1 cellular context compared by ENCODE assay signal in genomic region chr1:27935721-27936120, GRCh38.
TF ChIP-seq lines count a peak whose summit lies in the region.

No MANE protein-coding gene starts in this region.

TF ChIP-seq in HCT116, 20 proteins besides CTCF, POLR2A, EP300 and RAD21 (continued from another document):
- TF ChIP-seq, protein P1, sequence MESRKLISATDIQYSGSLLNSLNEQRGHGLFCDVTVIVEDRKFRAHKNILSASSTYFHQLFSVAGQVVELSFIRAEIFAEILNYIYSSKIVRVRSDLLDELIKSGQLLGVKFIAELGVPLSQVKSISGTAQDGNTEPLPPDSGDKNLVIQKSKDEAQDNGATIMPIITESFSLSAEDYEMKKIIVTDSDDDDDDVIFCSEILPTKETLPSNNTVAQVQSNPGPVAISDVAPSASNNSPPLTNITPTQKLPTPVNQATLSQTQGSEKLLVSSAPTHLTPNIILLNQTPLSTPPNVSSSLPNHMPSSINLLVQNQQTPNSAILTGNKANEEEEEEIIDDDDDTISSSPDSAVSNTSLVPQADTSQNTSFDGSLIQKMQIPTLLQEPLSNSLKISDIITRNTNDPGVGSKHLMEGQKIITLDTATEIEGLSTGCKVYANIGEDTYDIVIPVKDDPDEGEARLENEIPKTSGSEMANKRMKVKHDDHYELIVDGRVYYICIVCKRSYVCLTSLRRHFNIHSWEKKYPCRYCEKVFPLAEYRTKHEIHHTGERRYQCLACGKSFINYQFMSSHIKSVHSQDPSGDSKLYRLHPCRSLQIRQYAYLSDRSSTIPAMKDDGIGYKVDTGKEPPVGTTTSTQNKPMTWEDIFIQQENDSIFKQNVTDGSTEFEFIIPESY (IDR thresholded peaks at IDR 0.05; ENCODE audit: extremely low read depth, insufficient replicate concordance, low read length): no peak
- TF ChIP-seq CBX3 (IDR thresholded peaks at IDR 0.05; ENCODE audit: low read depth): no peak
